ENCODE assay signal across 13 cellular contexts in the genomic region with DNA sequence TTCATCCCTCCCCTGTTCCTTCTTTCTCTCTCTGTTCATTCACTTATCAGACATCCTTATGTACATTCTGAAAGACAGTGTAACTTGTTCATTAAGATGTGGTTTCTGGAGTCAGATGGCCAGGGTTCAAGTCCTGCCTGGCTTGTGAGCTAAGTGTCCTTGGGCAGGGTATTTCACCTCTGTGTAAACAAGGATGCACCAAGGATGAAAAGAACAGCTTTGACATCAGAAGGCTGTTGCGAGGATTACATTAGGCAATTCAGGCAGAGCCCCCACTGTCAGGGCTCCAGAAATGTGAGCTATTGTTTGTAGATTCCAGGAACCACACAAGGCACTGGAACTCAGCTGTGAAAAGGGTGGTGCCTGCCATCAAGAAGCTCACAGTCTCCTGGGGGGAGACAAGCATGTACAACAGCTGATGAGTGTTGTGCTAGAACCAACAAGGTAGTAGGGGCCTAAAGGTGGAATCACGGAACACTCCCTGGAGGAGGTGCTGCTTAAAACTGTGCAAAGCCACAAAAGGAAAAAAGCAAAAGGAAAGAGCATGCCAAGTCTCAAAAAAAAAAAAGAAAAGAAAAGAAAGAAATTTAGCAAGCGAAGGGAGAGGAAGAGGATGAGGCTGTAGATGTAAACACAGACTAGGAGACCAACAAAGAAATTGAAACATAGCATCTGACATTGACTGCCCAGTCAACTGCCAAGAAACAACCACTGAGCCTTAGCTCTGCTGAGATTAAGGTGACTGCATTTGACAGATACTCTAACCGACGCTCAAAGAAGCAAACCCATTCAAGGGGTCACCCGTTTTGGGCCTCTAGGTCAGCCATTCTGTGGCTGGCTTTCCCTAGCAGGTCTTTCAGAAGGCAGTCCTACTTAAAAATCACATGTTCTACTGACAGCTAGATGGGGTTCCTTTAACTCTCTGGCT. TPM values are rescaled to one million over a fixed set of nuclear protein-coding genes. Genes with fewer than 3 reads are reported as not detected.
DNase-seq lines count a peak whose midpoint lies in the region; ATAC-seq and TF ChIP-seq lines count a peak whose summit lies in the region.
"Had no signal": no experiment of that assay in that cellular context is flagged by ENCODE, and none has a peak within 500 bp of the region (broad histone marks: within the 10 kb centered on the region; RNA-seq: fewer than 3 reads in every experiment).

No MANE protein-coding gene starts in this region.

- no peaks in the 10 kb centered on the region for H3K9me3 ChIP-seq in gastroesophageal sphincter
- no peaks in the 10 kb centered on the region for H3K9me3 ChIP-seq in CD4-positive, alpha-beta memory T cell (ENCODE audit: control insufficient read depth in 1 of 2, low read length in 2 of 2)

- peak; percentile 48 for ATAC-seq in WTC11
- peak; percentile 71 for ATAC-seq in gastroesophageal sphincter

- POLR2A ChIA-PET in WTC11 (lab: Charles Lee), result interaction anchor here (1.2 to 1.3 kb wide), 2 partner anchors 17 to 96 kb away, joined by 3 read pairs; no protein-coding TSS in a partner anchor
- POLR2A ChIA-PET in CD4-positive, alpha-beta memory T cell (lab: Charles Lee; ENCODE audit: partially characterized antibody), result no interaction called here

- TF ChIP-seq POLR2A in gastroesophageal sphincter (IDR thresholded peaks at IDR 0.05), result peak in 1 of 2 donors; percentile 15

- no peak overlapping the region for H3K4me3 Mint-ChIP-seq in WTC11
- no peak overlapping the region for H3K4me3 Mint-ChIP-seq in CD4-positive, alpha-beta memory T cell
- H3K4me3 Mint-ChIP-seq: CD14-positive monocyte; dendritic cell treated with granulocyte-macrophage colony-stimulating factor and Interleukin-4, amounts not matched to agents 40 ng/mL and 50 ng/mL, for 4 days had no signal

- H3K4me1 ChIP-seq in gastroesophageal sphincter, result peaks cover 0 to 67% (median 17%) of the 10 kb centered on the region in 3 donors
- H3K4me1 ChIP-seq in CD4-positive, alpha-beta memory T cell (ENCODE audit: insufficient read depth, low read length), result no peaks in the 10 kb centered on the region

- no peaks in the 10 kb centered on the region for H3K36me3 ChIP-seq in gastroesophageal sphincter
- H3K36me3 ChIP-seq in CD4-positive, alpha-beta memory T cell (ENCODE audit: insufficient read depth, low read length), result no peaks in the 10 kb centered on the region

- no peaks in the 10 kb centered on the region for H3K36me3 Mint-ChIP-seq in WTC11
- H3K36me3 Mint-ChIP-seq in CD4-positive, alpha-beta memory T cell, result no peaks in the 10 kb centered on the region
- H3K36me3 Mint-ChIP-seq: CD14-positive monocyte had no signal

- H3K4me3 ChIP-seq in gastroesophageal sphincter, result no peak overlapping the region
- no peak overlapping the region for H3K4me3 ChIP-seq in CD4-positive, alpha-beta memory T cell (ENCODE audit: low read length in 2 of 2)

- peak overlapping the region; percentile 72 for H3K27ac Mint-ChIP-seq in WTC11
- H3K27ac Mint-ChIP-seq in CD4-positive, alpha-beta memory T cell, result no peak overlapping the region
- H3K27ac Mint-ChIP-seq: activated T-helper 2 cell treated with anti-CD3 and anti-CD28 coated beads, Interferon-gamma antibody, Interleukin-2, Interleukin-4, amounts not matched to agents 10 μg/mL and 5 μg/mL and 100 μg/mL, durations not matched to agents 14 hours and 24 hours and 36 hours; CD14-positive monocyte; dendritic cell treated with granulocyte-macrophage colony-stimulating factor and Interleukin-4, amounts not matched to agents 40 ng/mL and 50 ng/mL, for 4 days had no signal

- H3K4me1 Mint-ChIP-seq in WTC11, result peaks cover 76% of the 10 kb centered on the region
- H3K4me1 Mint-ChIP-seq in CD4-positive, alpha-beta memory T cell, result no peaks in the 10 kb centered on the region
- H3K4me1 Mint-ChIP-seq: CD14-positive monocyte had no signal

- whole genome bisulfite sequencing in gastroesophageal sphincter (ENCODE audit: low coverage in 1 of 2), 2 donors, result 62 to 64% methylated on average over 2 to 5 of the region's 6 CpGs

- H3K27me3 ChIP-seq in gastroesophageal sphincter, result no peaks in the 10 kb centered on the region
- no peaks in the 10 kb centered on the region for H3K27me3 ChIP-seq in CD4-positive, alpha-beta memory T cell (ENCODE audit: insufficient read depth, low read length)

- no peak for TF ChIP-seq CTCF in WTC11 (IDR thresholded peaks at IDR 0.05)
- TF ChIP-seq CTCF in gastroesophageal sphincter (IDR thresholded peaks at IDR 0.05), result no peak

- CTCF ChIA-PET in WTC11 (lab: Charles Lee), result interaction anchor here (0.7 to 2.6 kb wide), 7 partner anchors 11 to 152 kb away, joined by 3 to 20 read pairs (median 4); no protein-coding TSS in a partner anchor
- CTCF ChIA-PET in CD4-positive, alpha-beta memory T cell (lab: Charles Lee; ENCODE audit: partially characterized antibody), result interaction anchor here (0.9 kb wide), 1 partner anchor 11 kb away, joined by 3 read pairs; no protein-coding TSS in a partner anchor

- peaks cover 6% of the 10 kb centered on the region; the same call in 1 of the 2 replicates for H3K9me3 Mint-ChIP-seq in WTC11
- H3K9me3 Mint-ChIP-seq in CD4-positive, alpha-beta memory T cell, result peaks cover 0 to 4% (median 0%) of the 10 kb centered on the region in 8 donors
- H3K9me3 Mint-ChIP-seq: activated T-helper 2 cell treated with anti-CD3 and anti-CD28 coated beads, Interferon-gamma antibody, Interleukin-2, Interleukin-4, amounts not matched to agents 10 μg/mL and 5 μg/mL and 100 μg/mL, durations not matched to agents 14 hours and 24 hours and 36 hours; CD14-positive monocyte; dendritic cell treated with granulocyte-macrophage colony-stimulating factor and Interleukin-4, amounts not matched to agents 40 ng/mL and 50 ng/mL, for 4 days had no signal

- peak overlapping the region in 3 of 4 donors; percentile 34 to 85 (median 79) for H3K27ac ChIP-seq in gastroesophageal sphincter
- no peak overlapping the region for H3K27ac ChIP-seq in CD4-positive, alpha-beta memory T cell (ENCODE audit: low read depth, low read length)

- peak; percentile 48 for DNase-seq in AG20443 (ENCODE audit: low spot score)
- no peak for DNase-seq in WTC11 (ENCODE audit: low spot score)
- DNase-seq in renal cortical epithelial cell (ENCODE audit: low read depth), result peak; percentile 72
- no peak for DNase-seq in amygdala (lab: John Stamatoyannopoulos, UW)
- no peak for DNase-seq in AG08396 (ENCODE audit: low spot score)
- no peak for DNase-seq in glomerular visceral epithelial cell (ENCODE audit: extremely low spot score)
- no peak for DNase-seq in CD4-positive, alpha-beta memory T cell
- DNase-seq: NCI-H82, retina had no signal

- intact Hi-C loops in CD4-positive, alpha-beta memory T cell (cut with micrococcal nuclease), result no loop called here

- H3K27me3 Mint-ChIP-seq in WTC11 (ENCODE audit: low read depth), result no peaks in the 10 kb centered on the region
- peaks cover 6 to 8% of the 10 kb centered on the region in 2 donors for H3K27me3 Mint-ChIP-seq in CD4-positive, alpha-beta memory T cell
- H3K27me3 Mint-ChIP-seq: dendritic cell treated with granulocyte-macrophage colony-stimulating factor and Interleukin-4, amounts not matched to agents 40 ng/mL and 50 ng/mL, for 4 days had no signal

- TF ChIP-seq EP300 in gastroesophageal sphincter (IDR thresholded peaks at IDR 0.05), result no peak

TF ChIP-seq in WTC11, 78 proteins besides CTCF, POLR2A, EP300 and RAD21:
- TF ChIP-seq ATF1 (CRISPR knock-in tag; IDR thresholded peaks at IDR 0.05), result no peak
- TF ChIP-seq TEAD1 (CRISPR knock-in tag; IDR thresholded peaks at IDR 0.05), result no peak
- peak; percentile 89 for TF ChIP-seq GABPB1 (CRISPR knock-in tag; IDR thresholded peaks at IDR 0.05)
- no peak for TF ChIP-seq OVOL2 (CRISPR knock-in tag; IDR thresholded peaks at IDR 0.05; ENCODE audit: borderline replicate concordance)
- TF ChIP-seq, protein P1, sequence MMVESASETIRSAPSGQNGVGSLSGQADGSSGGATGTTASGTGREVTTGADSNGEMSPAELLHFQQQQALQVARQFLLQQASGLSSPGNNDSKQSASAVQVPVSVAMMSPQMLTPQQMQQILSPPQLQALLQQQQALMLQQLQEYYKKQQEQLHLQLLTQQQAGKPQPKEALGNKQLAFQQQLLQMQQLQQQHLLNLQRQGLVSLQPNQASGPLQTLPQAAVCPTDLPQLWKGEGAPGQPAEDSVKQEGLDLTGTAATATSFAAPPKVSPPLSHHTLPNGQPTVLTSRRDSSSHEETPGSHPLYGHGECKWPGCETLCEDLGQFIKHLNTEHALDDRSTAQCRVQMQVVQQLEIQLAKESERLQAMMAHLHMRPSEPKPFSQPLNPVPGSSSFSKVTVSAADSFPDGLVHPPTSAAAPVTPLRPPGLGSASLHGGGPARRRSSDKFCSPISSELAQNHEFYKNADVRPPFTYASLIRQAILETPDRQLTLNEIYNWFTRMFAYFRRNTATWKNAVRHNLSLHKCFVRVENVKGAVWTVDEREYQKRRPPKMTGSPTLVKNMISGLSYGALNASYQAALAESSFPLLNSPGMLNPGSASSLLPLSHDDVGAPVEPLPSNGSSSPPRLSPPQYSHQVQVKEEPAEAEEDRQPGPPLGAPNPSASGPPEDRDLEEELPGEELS (CRISPR knock-in tag; IDR thresholded peaks at IDR 0.05), result no peak
- TF ChIP-seq ZNF317 (CRISPR knock-in tag; IDR thresholded peaks at IDR 0.05; ENCODE audit: borderline replicate concordance, low read depth), result no peak

RNA-seq across cellular contexts. Expression of a gene that starts 12.5 kb away (rescaled TPM):
- 223 to 226 TPM (median 226 TPM) in 3 replicates for total RNA-seq in WTC11 (2021)
- 10 to 100 TPM; 25.4 to 74.1 (median 68.5) TPM for total RNA-seq in gastroesophageal sphincter
- 19.4 and 45.8 TPM in 2 replicates for total RNA-seq in renal cortical epithelial cell
- total RNA-seq in CD4-positive, alpha-beta memory T cell, result 1 to 10 TPM in 1 of 2 experiments, under 1 TPM in 1; 0.90 to 1.5 TPM
- 1 to 10 TPM; 1.3 to 7.3 TPM for polyA plus RNA-seq in CD4-positive, alpha-beta memory T cell

Comparison
In these comparisons a context has a peak if more than half of its experiments do, and no peak if none do; other contexts are left out.
1. DNase-seq: peak in AG20443 (single experiment) and renal cortical epithelial cell (single experiment); none in WTC11 (single experiment), amygdala (0 of 56), AG08396 (single experiment), glomerular visceral epithelial cell (single experiment) and CD4-positive, alpha-beta memory T cell (0 of 5).